In the genomic region with DNA sequence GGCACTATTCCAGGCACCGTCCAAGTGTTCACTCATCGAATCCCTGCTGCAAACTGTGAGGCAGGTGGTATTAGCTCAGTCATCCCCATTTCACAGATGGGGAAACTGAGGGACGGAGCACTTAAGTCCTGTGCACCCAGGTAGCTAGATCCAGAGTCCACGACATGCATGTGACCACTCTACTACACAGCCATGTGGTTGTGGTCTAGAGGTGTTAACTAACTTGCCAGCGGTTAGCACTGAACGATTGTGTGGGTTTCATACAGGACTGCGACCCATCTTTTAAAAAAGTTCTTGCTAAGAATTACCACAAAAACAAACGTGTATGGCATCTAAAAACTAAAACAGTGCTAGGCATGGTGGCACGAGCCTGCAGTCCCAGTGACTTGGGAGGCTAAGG, we compare ENCODE assay signal across 14 cellular contexts. TPM values are rescaled to one million over a fixed set of nuclear protein-coding genes. Genes with fewer than 3 reads are reported as not detected.
DNase-seq lines count a peak whose midpoint lies in the region; ATAC-seq and TF ChIP-seq lines count a peak whose summit lies in the region.
"Had no signal": no experiment of that assay in that cellular context is flagged by ENCODE, and none has a peak within 500 bp of the region (broad histone marks: within the 10 kb centered on the region; RNA-seq: fewer than 3 reads in every experiment).

No MANE protein-coding gene starts in this region.

- ATAC-seq in GM18511 (IDR thresholded peaks at IDR 0.05; ENCODE audit: unreplicated experiment): peak; percentile 89
- ATAC-seq in GM19468 (IDR thresholded peaks at IDR 0.05; ENCODE audit: extremely low read depth, unreplicated experiment): peak; percentile 68
- peak; percentile 88 for ATAC-seq in HG02981 (IDR thresholded peaks at IDR 0.05; ENCODE audit: unreplicated experiment)
- ATAC-seq in HG03045 (IDR thresholded peaks at IDR 0.05; ENCODE audit: unreplicated experiment): no peak
- no peak for ATAC-seq in HG02623 (IDR thresholded peaks at IDR 0.05; ENCODE audit: unreplicated experiment)
- ATAC-seq in sciatic nerve: no peak

- no peaks in the 10 kb centered on the region for H3K27me3 ChIP-seq in adipocyte (replicated peaks; ENCODE audit: control insufficient read depth, insufficient read depth, low read length)
- H3K27me3 ChIP-seq: adrenal gland, BLaER1, colonic mucosa had no signal

- DNase-seq in adipocyte (ENCODE audit: low read depth) (no peak), foreskin fibroblast (no peak), sciatic nerve (ENCODE audit: low spot score) (no peak)
- DNase-seq: adrenal gland; colonic mucosa; NCI-H2227 treated with DMSO at 0.1 percent for 48 hours; stimulated activated CD4-positive, alpha-beta T cell treated with anti-CD3 and anti-CD28 coated beads, Interleukin-1b, Interleukin-23, amount 100 ng/mL, for 48 hours; stimulated activated naive CD4-positive, alpha-beta T cell treated with Interleukin-2 at 50 U/mL for 16 hours had no signal

- peaks cover 5% of the 10 kb centered on the region for H3K9me3 ChIP-seq in adipocyte (ENCODE audit: control insufficient read depth, low read length)
- H3K9me3 ChIP-seq: adrenal gland, colonic mucosa had no signal

- H3K4me3 ChIP-seq in adipocyte (ENCODE audit: low read length) (no peak overlapping the region), foreskin fibroblast (ENCODE audit: low read depth in 1 of 2, low read length in 2 of 2) (no peak overlapping the region)
- H3K4me3 ChIP-seq: adrenal gland, BLaER1, colonic mucosa had no signal

- peaks cover 17% of the 10 kb centered on the region for H3K4me1 ChIP-seq in adipocyte (ENCODE audit: control insufficient read depth, insufficient read depth, low read length)
- H3K4me1 ChIP-seq: adrenal gland, BLaER1, colonic mucosa had no signal

- peak overlapping the region; percentile 19 for H3K9ac ChIP-seq in adipocyte (ENCODE audit: low read length)
- H3K9ac ChIP-seq: BLaER1 had no signal

- intact Hi-C loops in sciatic nerve (cut with DNase I): no loop called here

- H3K36me3 ChIP-seq in adipocyte (ENCODE audit: control insufficient read depth, insufficient read depth, low read length, severe bottlenecking): peaks cover 13% of the 10 kb centered on the region
- H3K36me3 ChIP-seq: adrenal gland, colonic mucosa had no signal

- TF ChIP-seq CTCF in foreskin fibroblast (IDR thresholded peaks at IDR 0.05; ENCODE audit: low read depth, low read length): no peak

RNA-seq across cellular contexts. Expression of gene ABCC2, which starts 16.2 kb away (rescaled TPM):
- total RNA-seq in sciatic nerve: 10.4 TPM

RNA-seq across cellular contexts. Expression of gene CUTC, which starts 34.2 kb away (rescaled TPM):
- total RNA-seq in sciatic nerve: 23.4 TPM

RNA-seq across cellular contexts. Expression of gene COX15, which starts 34.4 kb away (rescaled TPM):
- 32.5 TPM for total RNA-seq in sciatic nerve

Comparison
In these comparisons a context has a peak if more than half of its experiments do, and no peak if none do; other contexts are left out.
1. ATAC-seq: peak in GM18511 (single experiment), GM19468 (single experiment) and HG02981 (single experiment); none in HG03045 (single experiment), HG02623 (single experiment) and sciatic nerve (single experiment).